ENCODE assay signal across 8 cellular contexts in genomic region chr5:151651997-151652645, GRCh38. TPM values are rescaled to one million over a fixed set of nuclear protein-coding genes. Genes with fewer than 3 reads are reported as not detected.
DNase-seq lines count a peak whose midpoint lies in the region; ATAC-seq and TF ChIP-seq lines count a peak whose summit lies in the region.

No MANE protein-coding gene starts in this region.

- H3K27ac Mint-ChIP-seq in activated CD8-positive, alpha-beta T cell treated with anti-CD3 and anti-CD28 coated beads for 36 hours, result no peak overlapping the region
- H3K27ac Mint-ChIP-seq in effector memory CD8-positive, alpha-beta T cell, result no peak overlapping the region

- TF ChIP-seq CTCF in activated CD8-positive, alpha-beta T cell treated with anti-CD3 and anti-CD28 coated beads for 36 hours (IDR thresholded peaks at IDR 0.05), result peak; percentile 66

- H3K36me3 Mint-ChIP-seq in activated CD8-positive, alpha-beta T cell treated with anti-CD3 and anti-CD28 coated beads for 36 hours (ENCODE audit: low read depth), result no peaks in the 10 kb centered on the region
- peaks cover 5% of the 10 kb centered on the region for H3K36me3 Mint-ChIP-seq in effector memory CD8-positive, alpha-beta T cell (ENCODE audit: insufficient read depth)

- H3K27me3 Mint-ChIP-seq in activated CD8-positive, alpha-beta T cell treated with anti-CD3 and anti-CD28 coated beads for 36 hours, result no peaks in the 10 kb centered on the region
- peaks cover 7 to 14% of the 10 kb centered on the region in 2 donors for H3K27me3 Mint-ChIP-seq in effector memory CD8-positive, alpha-beta T cell

- intact Hi-C loops in activated CD8-positive, alpha-beta T cell treated with anti-CD3 and anti-CD28 coated beads for 36 hours (cut with micrococcal nuclease), result loop anchor here (5.0 to 10.0 kb wide), 3 partner anchors 127 to 493 kb away; partner anchors contain the start of gene SLC36A1

- no peaks in the 10 kb centered on the region for H3K4me1 Mint-ChIP-seq in activated CD8-positive, alpha-beta T cell treated with anti-CD3 and anti-CD28 coated beads for 36 hours (ENCODE audit: low read depth)
- no peaks in the 10 kb centered on the region for H3K4me1 Mint-ChIP-seq in effector memory CD8-positive, alpha-beta T cell (ENCODE audit: low read depth in 2 of 2)

- ATAC-seq in GM19463 (IDR thresholded peaks at IDR 0.05; ENCODE audit: unreplicated experiment) (peak; percentile 97), HG03521 (IDR thresholded peaks at IDR 0.05; ENCODE audit: unreplicated experiment) (peak; percentile 95)
- ATAC-seq in activated CD8-positive, alpha-beta T cell treated with anti-CD3 and anti-CD28 coated beads for 36 hours, result peak; percentile 99
- peak; percentile 88 for ATAC-seq in effector memory CD8-positive, alpha-beta T cell (replicated peaks)

- CTCF ChIA-PET in activated CD8-positive, alpha-beta T cell treated with anti-CD3 and anti-CD28 coated beads for 36 hours (lab: Charles Lee), result interaction anchor here (0.6 to 3.7 kb wide), 62 partner anchors 9 to 422 kb away, joined by 3 to 34 read pairs (median 5); partner anchors contain the start of genes G3BP1 and SLC36A1

- POLR2A ChIA-PET in activated CD8-positive, alpha-beta T cell treated with anti-CD3 and anti-CD28 coated beads for 36 hours (lab: Charles Lee), result no interaction called here

- DNase-seq in Caki2 (ENCODE audit: low read depth), result peak; percentile 66
- DNase-seq in NCI-H82 treated with DMSO at 0.1 percent for 48 hours (lab: John Stamatoyannopoulos, UW; ENCODE audit: unreplicated experiment), result peak; percentile 50
- DNase-seq in activated CD8-positive, alpha-beta T cell treated with anti-CD3 and anti-CD28 coated beads for 36 hours, result peak; percentile 81
- peak; percentile 47 to 56 (median 55) for DNase-seq in effector memory CD8-positive, alpha-beta T cell
- peak; percentile 85 for DNase-seq in midbrain (lab: John Stamatoyannopoulos, UW)
- peak; percentile 21 for DNase-seq in stimulated activated CD8-positive, alpha-beta memory T cell treated with anti-CD3 and anti-CD28 coated beads, Interleukin-7, amount 100 ng/mL, for 24 hours (ENCODE audit: low read depth)

- no peak overlapping the region for H3K4me3 Mint-ChIP-seq in activated CD8-positive, alpha-beta T cell treated with anti-CD3 and anti-CD28 coated beads for 36 hours
- H3K4me3 Mint-ChIP-seq in effector memory CD8-positive, alpha-beta T cell, result no peak overlapping the region

- in situ Hi-C loops in Caki2 (cut with HindIII; ENCODE audit: low pct_unique_long_range_greater_than_20kb, low sequenced_read_pairs), result loop anchor here (10.0 kb wide), 1 partner anchor 207 kb away; the partner anchor contains the start of gene SLC36A1

- H3K9me3 Mint-ChIP-seq in activated CD8-positive, alpha-beta T cell treated with anti-CD3 and anti-CD28 coated beads for 36 hours, result no peaks in the 10 kb centered on the region
- no peaks in the 10 kb centered on the region for H3K9me3 Mint-ChIP-seq in effector memory CD8-positive, alpha-beta T cell

RNA-seq across cellular contexts. Expression of gene SPARC, which starts 34.6 kb away (rescaled TPM):
- 111 and 136 TPM in 2 replicates for total RNA-seq in Caki2 (2014; rRNA removed; shearing (Covaris generic); ENCODE audit: low replicate concordance)
- total RNA-seq in activated CD8-positive, alpha-beta T cell treated with anti-CD3 and anti-CD28 coated beads for 36 hours, result not detected

Comparison
In these comparisons a context has a peak if more than half of its experiments do, and no peak if none do; other contexts are left out.
1. Peak in every context shown above with its lines: DNase-seq and ATAC-seq.
2. DNase-seq: peak in every context shown above with its lines; median percentile 85 in midbrain; 81 in activated CD8-positive, alpha-beta T cell treated with anti-CD3 and anti-CD28 coated beads for 36 hours; 66 in Caki2; 55 in effector memory CD8-positive, alpha-beta T cell; 50 in NCI-H82 treated with DMSO at 0.1 percent for 48 hours; 21 in stimulated activated CD8-positive, alpha-beta memory T cell treated with anti-CD3 and anti-CD28 coated beads, Interleukin-7, amount 100 ng/mL, for 24 hours.
3. RNA of gene SPARC, which starts 34.6 kb away (total RNA-seq): 111 to 136 TPM in Caki2; not detected in activated CD8-positive, alpha-beta T cell treated with anti-CD3 and anti-CD28 coated beads for 36 hours; every median in the first group is over 100 times any median in the second.